In genomic region chr1:201918343-201918742, GRCh38 we compare ENCODE assay signal across 1 cellular context.
TF ChIP-seq lines count a peak whose summit lies in the region.

No MANE protein-coding gene starts in this region.

TF ChIP-seq in HepG2, 621 proteins besides CTCF, POLR2A, EP300 and RAD21:
- TF ChIP-seq ZNF646 (CRISPR knock-in tag; IDR thresholded peaks at IDR 0.05) (no peak), CHD4 (IDR thresholded peaks at IDR 0.05; ENCODE audit: borderline replicate concordance, low read length) (no peak), KIAA2018 (CRISPR knock-in tag; IDR thresholded peaks at IDR 0.05; ENCODE audit: borderline replicate concordance) (no peak), JARID2 (CRISPR knock-in tag; IDR thresholded peaks at IDR 0.05; ENCODE audit: insufficient replicate concordance) (no peak), KDM5A (IDR thresholded peaks at IDR 0.05; ENCODE audit: borderline replicate concordance, low read length) (no peak), ZNF280B (CRISPR knock-in tag; IDR thresholded peaks at IDR 0.05; ENCODE audit: borderline replicate concordance) (no peak), ZNF282 (IDR thresholded peaks at IDR 0.05; ENCODE audit: partially characterized antibody) (no peak), ZNF589 (CRISPR knock-in tag; conservative IDR thresholded peaks at IDR 0.05) (no peak), ZNF484 (CRISPR knock-in tag; IDR thresholded peaks at IDR 0.05; ENCODE audit: borderline replicate concordance, low read depth) (no peak), ZBTB33 (CRISPR knock-in tag; IDR thresholded peaks at IDR 0.05) (no peak)
